Comparison of ENCODE assay signal across 8 cellular contexts in the genomic region with DNA sequence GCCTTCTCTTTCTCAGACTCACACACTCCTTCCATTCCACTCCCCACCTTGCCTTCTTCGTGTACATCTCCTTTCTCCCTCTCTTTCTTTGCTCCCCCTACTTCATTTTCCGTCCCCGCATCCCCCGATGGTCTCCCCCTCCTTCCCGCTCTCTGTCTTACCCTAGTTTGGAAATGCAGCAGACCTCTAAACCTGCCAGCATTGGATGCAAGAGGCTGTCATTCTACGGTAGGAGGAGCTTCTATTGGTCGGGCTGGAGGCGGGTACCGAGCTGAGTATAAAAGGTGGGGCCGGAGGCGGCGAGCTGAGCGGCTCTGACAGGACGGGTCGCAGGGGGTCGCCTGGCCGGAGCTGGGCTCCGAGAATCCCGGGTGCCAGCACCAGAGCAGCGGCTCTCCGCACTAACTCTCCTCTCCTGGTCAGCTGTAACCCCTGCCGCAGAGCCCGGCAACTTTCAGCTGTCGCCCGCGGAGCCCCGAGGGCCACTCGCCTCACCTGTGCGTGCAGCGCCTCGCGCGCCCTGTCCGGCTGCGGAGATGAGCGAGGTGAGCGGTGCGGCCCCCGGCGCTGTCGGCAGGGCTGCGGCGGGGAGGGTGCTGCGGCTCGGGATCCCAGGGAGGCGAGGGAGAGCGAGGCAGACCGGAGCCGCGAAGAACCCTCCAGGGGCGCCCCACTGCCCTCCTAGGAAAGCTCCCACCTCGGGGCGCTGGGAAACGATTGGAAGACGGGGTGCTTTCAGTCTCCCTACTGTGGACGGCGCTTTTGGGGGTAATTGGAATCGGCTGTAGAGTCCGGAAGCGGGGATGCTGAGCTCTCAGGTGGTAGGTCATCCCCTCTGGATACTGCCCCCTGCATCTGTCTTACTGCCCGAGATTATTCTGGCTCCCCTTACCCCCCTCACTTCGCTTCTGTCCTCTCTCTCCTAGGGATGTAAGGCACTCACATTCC. TPM values are rescaled to one million over a fixed set of nuclear protein-coding genes. Genes with fewer than 3 reads are reported as not detected.
DNase-seq lines count a peak whose midpoint lies in the region; ATAC-seq, FAIRE-seq and TF ChIP-seq lines count a peak whose summit lies in the region.

A gene (plus strand): TSS at position 307 of the 948 bp plus-strand sequence. CDS start 230 bp downstream, at position 537.

- peak within 1 kb of the TSS; percentile 55 for H3K4me2 ChIP-seq in HepG2 (ENCODE audit: low read depth, low read length)

- H3K27me3 ChIP-seq in HUES6 (ENCODE audit: control insufficient read depth, insufficient read depth, low read length) (peaks cover 44% of the 10 kb centered on the region), HepG2 (ENCODE audit: control insufficient read depth in 1 of 2, insufficient read depth in 2 of 2, low read length in 2 of 2) (peaks cover 0 to 16% of the 10 kb centered on the region in 2 experiments; a peak in 3 of 5 replicates)

- TF ChIP-seq POLR2A in HepG2 (IDR thresholded peaks at IDR 0.05; ENCODE audit: insufficient read depth in 1 of 2, low read depth in 2 of 2, low read length in 2 of 2): no peak

- intact Hi-C loops in HepG2 (cut with micrococcal nuclease; ENCODE audit: unreplicated experiment): no loop called here

- H3K9ac ChIP-seq in HUES6 (ENCODE audit: low read length): no peak within 1 kb of the TSS
- H3K9ac ChIP-seq in HepG2 (ENCODE audit: insufficient read depth, low read depth, low read length): no peak within 1 kb of the TSS

- H3K4me3 ChIP-seq in HUES6 (ENCODE audit: low read depth, low read length) (peak within 1 kb of the TSS; percentile 74), HepG2 (replicated peaks in 1 of 3; ENCODE audit: insufficient read depth in 1 of 3, low read depth in 2 of 3, low read length in 3 of 3) (peak within 1 kb of the TSS in 2 of 3 experiments; percentile 23 to 44; a peak in 2 of 6 replicates)

- H3K79me2 ChIP-seq in HepG2 (ENCODE audit: insufficient read depth, low read length): no peaks in the 10 kb centered on the region

- CTCF ChIA-PET in HepG2 (lab: Yijun Ruan, JAX; ENCODE audit: low intra/inter-chr PET ratio, low total read pairs): no interaction called here

- in situ Hi-C loops in G401 (cut with HindIII; ENCODE audit: low sequenced_read_pairs) (no loop called here), HepG2 (cut with HindIII; ENCODE audit: extremely low pct_ligation_motif_present, low pct_unique_long_range_greater_than_20kb) (no loop called here)

- no peak for TF ChIP-seq EP300 in HepG2 (IDR thresholded peaks at IDR 0.05; ENCODE audit: low read depth in 2 of 2, low read length in 2 of 2)
- TF ChIP-seq EP300 in HepG2 (CRISPR knock-in tag; IDR thresholded peaks at IDR 0.05; ENCODE audit: borderline replicate concordance): no peak

- H3K4me1 ChIP-seq in HUES6 (ENCODE audit: control insufficient read depth, insufficient read depth, low read length): peaks cover 7% of the 10 kb centered on the region; the same call in 1 of the 2 replicates
- peaks cover 51% of the 10 kb centered on the region for H3K4me1 ChIP-seq in HepG2 (ENCODE audit: insufficient read depth, low read length)

- H3K27ac ChIP-seq in HUES6 (ENCODE audit: low read depth, low read length) (no peak within 1 kb of the TSS), HepG2 (ENCODE audit: extremely low read length, insufficient read depth, low read length) (no peak within 1 kb of the TSS)

- peak; percentile 53 for DNase-seq in G401 (ENCODE audit: low spot score)
- peak; percentile 4 for DNase-seq in activated CD4-positive, CD25-positive, alpha-beta regulatory T cell treated with anti-CD3 and anti-CD28 coated beads, Interleukin-2, amount 50 U/mL, for 16 hours (ENCODE audit: low read depth, low spot score)
- DNase-seq in dermis blood vessel endothelial cell: peak; percentile 62
- DNase-seq in HepG2 (ENCODE audit: low spot score): no peak
- peak; percentile 41 to 55 for DNase-seq in stimulated activated CD4-positive, alpha-beta T cell treated with anti-CD3 and anti-CD28 coated beads, Interleukin-2, amount 100 ng/mL, for 24 hours

- no peaks in the 10 kb centered on the region for H4K20me1 ChIP-seq in HepG2 (ENCODE audit: insufficient read depth, low read length)

- POLR2A ChIA-PET in HepG2 (lab: Yijun Ruan, JAX): interaction anchor here (0.7 kb wide), 1 partner anchor 57 kb away, joined by 7 read pairs; a partner anchor contains a TSS

- TF ChIP-seq RAD21 in HepG2 (CRISPR knock-in tag; IDR thresholded peaks at IDR 0.05): no peak

- ATAC-seq in HepG2 (peak; percentile 78), GM18861 (IDR thresholded peaks at IDR 0.05; ENCODE audit: unreplicated experiment) (no peak), GM21390 (IDR thresholded peaks at IDR 0.05; ENCODE audit: unreplicated experiment) (no peak)

- no peaks in the 10 kb centered on the region for H3K36me3 ChIP-seq in HUES6 (ENCODE audit: control insufficient read depth, insufficient read depth, low read length)
- no peaks in the 10 kb centered on the region for H3K36me3 ChIP-seq in HepG2 (replicated peaks in 1 of 2; ENCODE audit: control insufficient read depth in 1 of 2, insufficient read depth in 2 of 2, low read length in 2 of 2)

- H3K9me3 ChIP-seq in HUES6 (ENCODE audit: control insufficient read depth, insufficient read depth, low read depth, low read length): peaks cover 17% of the 10 kb centered on the region
- peaks cover 11% of the 10 kb centered on the region for H3K9me3 ChIP-seq in HepG2 (ENCODE audit: low read length)

- WGBS in HepG2 (ENCODE audit: low lambda C conversion rate): 63% methylated on average over 47 of the region's 62 CpGs

- no peak for FAIRE-seq in HepG2 (lab: Jason Lieb, UNC)

- BruUV-seq in HepG2 (replicated peaks; lab: Mats Ljungman, UMichigan): no TSS peak

- H2AFZ ChIP-seq in HepG2 (ENCODE audit: low read length): no peak within 1 kb of the TSS

- TF ChIP-seq CTCF in HepG2 (CRISPR knock-in tag; IDR thresholded peaks at IDR 0.05): no peak

TF ChIP-seq in HepG2, 621 proteins besides CTCF, POLR2A, EP300 and RAD21 (continues in another document):
- TF ChIP-seq ISX (CRISPR knock-in tag; conservative IDR thresholded peaks at IDR 0.05) (no peak), SP2 (CRISPR knock-in tag; IDR thresholded peaks at IDR 0.05) (peak; percentile 61; the same call in 1 of the 2 replicates), ATF7 (IDR thresholded peaks at IDR 0.05) (no peak), ATF7 (CRISPR knock-in tag; IDR thresholded peaks at IDR 0.05) (no peak), GABPB1 (CRISPR knock-in tag; IDR thresholded peaks at IDR 0.05) (peak; percentile 5; the same call in 1 of the 2 replicates)
- TF ChIP-seq, protein P1, sequence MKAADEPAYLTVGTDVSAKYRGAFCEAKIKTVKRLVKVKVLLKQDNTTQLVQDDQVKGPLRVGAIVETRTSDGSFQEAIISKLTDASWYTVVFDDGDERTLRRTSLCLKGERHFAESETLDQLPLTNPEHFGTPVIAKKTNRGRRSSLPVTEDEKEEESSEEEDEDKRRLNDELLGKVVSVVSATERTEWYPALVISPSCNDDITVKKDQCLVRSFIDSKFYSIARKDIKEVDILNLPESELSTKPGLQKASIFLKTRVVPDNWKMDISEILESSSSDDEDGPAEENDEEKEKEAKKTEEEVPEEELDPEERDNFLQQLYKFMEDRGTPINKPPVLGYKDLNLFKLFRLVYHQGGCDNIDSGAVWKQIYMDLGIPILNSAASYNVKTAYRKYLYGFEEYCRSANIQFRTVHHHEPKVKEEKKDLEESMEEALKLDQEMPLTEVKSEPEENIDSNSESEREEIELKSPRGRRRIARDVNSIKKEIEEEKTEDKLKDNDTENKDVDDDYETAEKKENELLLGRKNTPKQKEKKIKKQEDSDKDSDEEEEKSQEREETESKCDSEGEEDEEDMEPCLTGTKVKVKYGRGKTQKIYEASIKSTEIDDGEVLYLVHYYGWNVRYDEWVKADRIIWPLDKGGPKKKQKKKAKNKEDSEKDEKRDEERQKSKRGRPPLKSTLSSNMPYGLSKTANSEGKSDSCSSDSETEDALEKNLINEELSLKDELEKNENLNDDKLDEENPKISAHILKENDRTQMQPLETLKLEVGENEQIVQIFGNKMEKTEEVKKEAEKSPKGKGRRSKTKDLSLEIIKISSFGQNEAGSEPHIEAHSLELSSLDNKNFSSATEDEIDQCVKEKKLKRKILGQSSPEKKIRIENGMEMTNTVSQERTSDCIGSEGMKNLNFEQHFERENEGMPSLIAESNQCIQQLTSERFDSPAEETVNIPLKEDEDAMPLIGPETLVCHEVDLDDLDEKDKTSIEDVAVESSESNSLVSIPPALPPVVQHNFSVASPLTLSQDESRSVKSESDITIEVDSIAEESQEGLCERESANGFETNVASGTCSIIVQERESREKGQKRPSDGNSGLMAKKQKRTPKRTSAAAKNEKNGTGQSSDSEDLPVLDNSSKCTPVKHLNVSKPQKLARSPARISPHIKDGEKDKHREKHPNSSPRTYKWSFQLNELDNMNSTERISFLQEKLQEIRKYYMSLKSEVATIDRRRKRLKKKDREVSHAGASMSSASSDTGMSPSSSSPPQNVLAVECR (CRISPR knock-in tag; IDR thresholded peaks at IDR 0.05; ENCODE audit: borderline replicate concordance): peak; percentile 19; the same call in 1 of the 2 replicates

RNA-seq across cellular contexts. Expression of the gene that starts here (rescaled TPM):
- total RNA-seq in G401 (2014; rRNA removed; shearing (Covaris generic)): not detected in 2 replicates
- total RNA-seq in dermis blood vessel endothelial cell: not detected in 2 replicates
- total RNA-seq in HepG2 (2016; rRNA removed; fragmentation: Illumina TruSeq; extraction: Trizol): not detected in 2 replicates
- total RNA-seq in HepG2 (2016; cell fraction: cytosol; rRNA removed; fragmentation: Illumina TruSeq; extraction: Trizol; ENCODE audit: low read depth): not detected in 2 replicates
- 0.11 TPM in 1 of 2 replicates, not detected in the other for total RNA-seq in HepG2 (2016; cell fraction: insoluble cytoplasmic fraction; rRNA removed; fragmentation: Illumina TruSeq; extraction: Trizol)
- 0.12 and 0.17 TPM in 2 replicates for total RNA-seq in HepG2 (2016; cell fraction: membrane; rRNA removed; fragmentation: Illumina TruSeq; extraction: Trizol)
- total RNA-seq in HepG2 (2016; cell fraction: nucleus; rRNA removed; fragmentation: Illumina TruSeq; extraction: Trizol): 0.25 TPM in 1 of 2 replicates, not detected in the other
- 0.28 and 0.59 TPM in 2 replicates for polyA plus RNA-seq in HepG2 (2011; rRNA removed)
- 0.09 and 0.28 TPM in 2 replicates for polyA plus RNA-seq in HepG2 (2011; cell fraction: cytosol; rRNA removed)
- polyA plus RNA-seq in HepG2 (2011; cell fraction: nucleus; rRNA removed): 0.29 and 0.38 TPM in 2 replicates
- polyA plus RNA-seq in HepG2 (2012): 0.37 and 1.6 TPM in 2 replicates
- not detected in 2 replicates for polyA plus RNA-seq in HepG2 (2016; cell fraction: cytosol; fragmentation: Illumina TruSeq; extraction: Trizol; ENCODE audit: low read depth)
- polyA plus RNA-seq in HepG2 (2016; cell fraction: insoluble cytoplasmic fraction; fragmentation: Illumina TruSeq; extraction: Trizol; ENCODE audit: low read depth): 0.23 TPM in 1 of 2 replicates, not detected in the other
- not detected in 2 replicates for polyA plus RNA-seq in HepG2 (2016; cell fraction: membrane; fragmentation: Illumina TruSeq; extraction: Trizol; ENCODE audit: low read depth)
- polyA plus RNA-seq in HepG2 (2016; cell fraction: nucleus; fragmentation: Illumina TruSeq; extraction: Trizol; ENCODE audit: insufficient read depth, low read depth): not detected in 2 replicates
- 0.26 TPM in 1 of 2 replicates, not detected in the other for polyA minus RNA-seq in HepG2 (2011; rRNA and poly(A)+ RNA removed; ENCODE audit: low replicate concordance)
- polyA minus RNA-seq in HepG2 (2011; cell fraction: cytosol; rRNA and poly(A)+ RNA removed): not detected in 2 replicates
- 0.37 TPM in 1 of 2 replicates, not detected in the other for polyA minus RNA-seq in HepG2 (2011; cell fraction: nucleus; rRNA and poly(A)+ RNA removed)

Comparison
In these comparisons a context has a peak if more than half of its experiments do, and no peak if none do; other contexts are left out.
1. Peak in DNase-seq in G401; RNA of the gene not detected or under 1 TPM.
2. Peak in DNase-seq in dermis blood vessel endothelial cell; RNA of the gene not detected or under 1 TPM.